ENCODE assay signal across 1 cellular context in genomic region chr6:57019434-57019833, GRCh38.
A peak's percentile ranks its signal among the peaks of the same experiment; 100 is the strongest.
TF ChIP-seq lines count a peak whose summit lies in the region.

No MANE protein-coding gene starts in this region.

TF ChIP-seq in K562, 482 proteins besides CTCF, POLR2A, EP300 and RAD21 (continued from another document and continues in another):
- TF ChIP-seq E2F6 (IDR thresholded peaks at IDR 0.05; ENCODE audit: borderline replicate concordance in 1 of 2, extremely low read depth in 1 of 2, insufficient read depth in 1 of 2, insufficient read length in 1 of 2, low read depth in 1 of 2, low read length in 1 of 2, poor library complexity in 1 of 2, severe bottlenecking in 1 of 2) (no peak), MYC (IDR thresholded peaks at IDR 0.05; ENCODE audit: low read depth, low read length) (no peak), MYC (CRISPR knock-in tag; IDR thresholded peaks at IDR 0.05; ENCODE audit: borderline replicate concordance, low read depth) (no peak), ZBTB7A (IDR thresholded peaks at IDR 0.05; ENCODE audit: borderline replicate concordance, control insufficient read depth, low read depth, low read length) (peak; percentile 41), MITF (IDR thresholded peaks at IDR 0.05) (no peak), NONO (IDR thresholded peaks at IDR 0.05; ENCODE audit: low read depth in 2 of 2, low read length in 1 of 2) (no peak), ZNF121 (CRISPR knock-in tag; conservative IDR thresholded peaks at IDR 0.05) (0 out of 2 replicates have a peak, but pooled peaks have one; percentile 60), MEF2D (tag; conservative IDR thresholded peaks at IDR 0.05; ENCODE audit: low read depth) (no peak), KLF1 (tag; IDR thresholded peaks at IDR 0.05) (no peak), MEIS2 (IDR thresholded peaks at IDR 0.05; ENCODE audit: partially characterized antibody) (no peak), HEY1 (CRISPR knock-in tag; IDR thresholded peaks at IDR 0.05; ENCODE audit: borderline replicate concordance) (no peak), EHMT2 (IDR thresholded peaks at IDR 0.05) (peak; percentile 71), CC2D1A (IDR thresholded peaks at IDR 0.05) (peak; percentile 61; the same call in 1 of the 2 replicates), NFYB (IDR thresholded peaks at IDR 0.05; ENCODE audit: extremely low read depth, insufficient read length) (no peak), MTA1 (IDR thresholded peaks at IDR 0.05; ENCODE audit: borderline replicate concordance) (0 out of 2 replicates have a peak, but pooled peaks have one; percentile 15), BHLHE40 (IDR thresholded peaks at IDR 0.05; ENCODE audit: low read length) (no peak), RERE (CRISPR knock-in tag; IDR thresholded peaks at IDR 0.05; ENCODE audit: borderline replicate concordance) (no peak), BCOR (IDR thresholded peaks at IDR 0.05) (peak; percentile 81), THRB (CRISPR knock-in tag; conservative IDR thresholded peaks at IDR 0.05) (no peak), SP1 (CRISPR knock-in tag; IDR thresholded peaks at IDR 0.05) (no peak), PRDM10 (IDR thresholded peaks at IDR 0.05; ENCODE audit: partially characterized antibody) (peak; percentile 74), ARID1B (IDR thresholded peaks at IDR 0.05) (peak; percentile 89), TBP (optimal IDR thresholded peaks at IDR 0.05; ENCODE audit: low read depth, low read length) (peak; percentile 83), NFIC (IDR thresholded peaks at IDR 0.05) (peak; percentile 49), SOX6 (IDR thresholded peaks at IDR 0.05) (peak; percentile 40; the same call in 1 of the 2 replicates), LEF1 (IDR thresholded peaks at IDR 0.05) (peak; percentile 58; the same call in 1 of the 2 replicates), ZBTB11 (CRISPR knock-in tag; IDR thresholded peaks at IDR 0.05) (no peak), GTF2A2 (tag; IDR thresholded peaks at IDR 0.05) (no peak), SMARCE1 (IDR thresholded peaks at IDR 0.05) (peak; percentile 50; the same call in 1 of the 2 replicates)
